Comparison of ENCODE assay signal across 8 cellular contexts in the genomic region with DNA sequence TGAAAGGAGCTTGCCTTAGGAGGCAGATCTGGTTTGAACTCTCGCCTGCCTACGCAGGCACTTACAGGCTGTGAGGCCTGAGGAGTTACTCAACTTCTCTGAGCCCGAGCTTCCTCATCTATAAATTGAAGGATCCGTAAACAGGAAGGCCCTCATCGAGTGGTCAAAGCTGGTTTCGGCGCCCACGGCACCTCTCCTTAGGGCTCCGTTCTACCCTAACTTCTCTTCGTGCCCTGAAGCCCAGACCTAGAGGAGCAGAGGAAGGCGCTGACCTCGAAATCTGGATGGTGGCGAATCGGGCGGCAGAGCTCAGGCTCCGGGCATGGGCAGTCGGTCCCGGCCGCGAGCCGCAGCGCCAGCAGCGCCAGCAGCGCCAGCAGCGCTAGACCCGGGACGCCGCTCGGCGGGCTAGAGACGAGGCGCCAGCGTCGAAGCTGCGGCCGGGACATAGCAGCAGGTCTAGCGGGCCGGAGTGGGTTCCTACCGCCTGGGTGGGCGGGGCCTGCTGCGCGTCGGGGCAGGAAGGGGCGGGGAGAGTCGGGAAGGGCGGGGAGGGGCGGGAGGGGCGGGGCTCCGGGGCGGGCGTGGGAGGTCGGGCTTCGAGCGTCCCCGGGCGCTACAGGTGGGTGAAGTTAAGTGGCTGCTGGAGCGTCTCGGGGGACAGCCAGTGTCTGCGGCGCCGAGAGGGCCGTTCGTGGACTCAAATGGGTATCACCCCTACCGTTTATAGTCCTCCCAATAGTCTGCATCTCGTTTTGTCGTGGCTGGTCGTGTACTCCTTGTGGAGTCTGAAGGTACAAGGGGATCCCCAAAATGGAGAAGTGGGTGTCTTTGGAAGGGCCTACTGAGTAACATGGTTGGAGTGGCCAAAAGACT. TPM values are rescaled to one million over a fixed set of nuclear protein-coding genes. Genes with fewer than 3 reads are reported as not detected.
DNase-seq lines count a peak whose midpoint lies in the region; ATAC-seq and TF ChIP-seq lines count a peak whose summit lies in the region.

A gene with protein sequence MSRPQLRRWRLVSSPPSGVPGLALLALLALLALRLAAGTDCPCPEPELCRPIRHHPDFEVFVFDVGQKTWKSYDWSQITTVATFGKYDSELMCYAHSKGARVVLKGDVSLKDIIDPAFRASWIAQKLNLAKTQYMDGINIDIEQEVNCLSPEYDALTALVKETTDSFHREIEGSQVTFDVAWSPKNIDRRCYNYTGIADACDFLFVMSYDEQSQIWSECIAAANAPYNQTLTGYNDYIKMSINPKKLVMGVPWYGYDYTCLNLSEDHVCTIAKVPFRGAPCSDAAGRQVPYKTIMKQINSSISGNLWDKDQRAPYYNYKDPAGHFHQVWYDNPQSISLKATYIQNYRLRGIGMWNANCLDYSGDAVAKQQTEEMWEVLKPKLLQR (minus strand): TSS at position 474 of the 876 bp plus-strand sequence. CDS start 25 bp downstream, at position 449.

- peak within 1 kb of the TSS; percentile 12 for H2BK20ac ChIP-seq in IMR-90 (ENCODE audit: low read depth, low read length)

- H3K4me2 ChIP-seq in IMR-90 (ENCODE audit: low read depth, low read length) = peak within 1 kb of the TSS; percentile 98
- H3K4me2 ChIP-seq in PC-9 = peak within 1 kb of the TSS; percentile 90

- peak within 1 kb of the TSS; percentile 97 for H3K9ac ChIP-seq in IMR-90 (ENCODE audit: low read depth, low read length)
- H3K9ac ChIP-seq in mucosa of stomach (ENCODE audit: low read length) = peak within 1 kb of the TSS; percentile 98

- H3K4me1 Mint-ChIP-seq in activated T-cell treated with anti-CD3 and anti-CD28 coated beads, Interleukin-2, amount 50 U/mL, for 4 hours (ENCODE audit: low read depth) = peaks cover 40% of the 10 kb centered on the region

- H4K8ac ChIP-seq in IMR-90 (ENCODE audit: low read depth in 2 of 2, low read length in 2 of 2) = peak within 1 kb of the TSS; percentile 42 to 92

- DNase-seq in DMS153 (lab: John Stamatoyannopoulos, UW) = peak; percentile 62
- peak; percentile 88 for DNase-seq in IMR-90
- DNase-seq in PC-9 = peak; percentile 78 to 80
- peak; percentile 84 for DNase-seq in activated T-cell treated with anti-CD3 and anti-CD28 coated beads, Interleukin-2, amount 50 U/mL, for 4 hours
- peak; percentile 69 to 74 for DNase-seq in stimulated activated CD8-positive, alpha-beta memory T cell treated with anti-CD3 and anti-CD28 coated beads, Interleukin-7, amount 100 ng/mL, for 1 hour (ENCODE audit: low read depth in 2 of 2)

- H3K79me2 ChIP-seq in PC-9 (ENCODE audit: low read depth) = peaks cover 26% of the 10 kb centered on the region; the same call in 1 of the 2 replicates

- H3K18ac ChIP-seq in IMR-90 (ENCODE audit: low read depth, low read length) = peak within 1 kb of the TSS; percentile 98

- TF ChIP-seq RAD21 in IMR-90 (IDR thresholded peaks at IDR 0.05; ENCODE audit: low read length) = 0 out of 2 replicates have a peak, but pooled peaks have one; percentile 3

- peaks cover 11% of the 10 kb centered on the region; the same call in 1 of the 2 replicates for H3F3A ChIP-seq in PC-9 (ENCODE audit: insufficient read depth, low read depth)

- H3K4me1 ChIP-seq in IMR-90 (ENCODE audit: control insufficient read depth, insufficient read depth, low read length) = peaks cover 2% of the 10 kb centered on the region; the same call in 1 of the 2 replicates
- H3K4me1 ChIP-seq in PC-9 (replicated peaks; ENCODE audit: insufficient read depth) = peaks cover 26% of the 10 kb centered on the region
- peaks cover 0 to 2% of the 10 kb centered on the region in 2 donors for H3K4me1 ChIP-seq in esophagus (ENCODE audit: control insufficient read depth in 2 of 2, insufficient read depth in 2 of 2, low read length in 1 of 2)
- peaks cover 11% of the 10 kb centered on the region for H3K4me1 ChIP-seq in mucosa of stomach (ENCODE audit: control insufficient read depth, insufficient read depth, low read length)

- CTCF ChIA-PET in IMR-90 (lab: Yijun Ruan, JAX) (interaction anchor here (1.3 kb wide), 1 partner anchor 15 kb away, joined by 3 read pairs; no protein-coding TSS in a partner anchor), PC-9 (lab: Charles Lee) (interaction anchor here (0.6 to 0.7 kb wide), 2 partner anchors 30 to 1010 kb away, joined by 3 to 4 read pairs; no protein-coding TSS in a partner anchor)

- ATAC-seq in GM21529 (IDR thresholded peaks at IDR 0.05; ENCODE audit: unreplicated experiment) (peak; percentile 77), IMR-90 (ENCODE audit: low read depth) (peak; percentile 98)
- ATAC-seq in activated T-cell treated with anti-CD3 and anti-CD28 coated beads, Interleukin-2, amount 50 U/mL, for 4 hours = peak; percentile 92 to 93

- peak within 1 kb of the TSS; percentile 97 for H4K5ac ChIP-seq in IMR-90 (ENCODE audit: low read depth, low read length)

- peak within 1 kb of the TSS; percentile 97 for H3K27ac ChIP-seq in IMR-90 (ENCODE audit: insufficient read depth, low read length)
- H3K27ac ChIP-seq in PC-9 = peak within 1 kb of the TSS; percentile 94
- H3K27ac ChIP-seq in esophagus (ENCODE audit: low read depth in 2 of 2, low read length in 1 of 2) = peak within 1 kb of the TSS; percentile 97 to 100

- peak within 1 kb of the TSS; percentile 57 for H2BK120ac ChIP-seq in IMR-90 (ENCODE audit: low read depth, low read length)

- peak within 1 kb of the TSS; percentile 79 for H3K14ac ChIP-seq in IMR-90 (replicated peaks; ENCODE audit: low read depth, low read length)

- peak within 1 kb of the TSS; percentile 66; the same call in 1 of the 3 replicates for H2BK15ac ChIP-seq in IMR-90 (ENCODE audit: low read depth, low read length)

- H3K9me2 ChIP-seq in PC-9 (ENCODE audit: insufficient read depth) = no peaks in the 10 kb centered on the region

- H3K36me3 ChIP-seq in IMR-90 (ENCODE audit: control insufficient read depth, insufficient read depth, low read length) (peaks cover 2% of the 10 kb centered on the region), PC-9 (ENCODE audit: low read depth) (peaks cover 11% of the 10 kb centered on the region), esophagus (ENCODE audit: control insufficient read depth in 2 of 2, insufficient read depth in 2 of 2, low read length in 1 of 2) (no peaks in the 10 kb centered on the region), mucosa of stomach (ENCODE audit: control insufficient read depth, insufficient read depth, low read length) (no peaks in the 10 kb centered on the region)

- H3K9me3 ChIP-seq in IMR-90 (ENCODE audit: control insufficient read depth, insufficient read depth, low read length) (no peaks in the 10 kb centered on the region), PC-9 (ENCODE audit: insufficient read depth, low read depth) (no peaks in the 10 kb centered on the region), esophagus (ENCODE audit: control insufficient read depth in 2 of 2, insufficient read depth in 1 of 2, low read depth in 1 of 2, low read length in 1 of 2) (no peaks in the 10 kb centered on the region), mucosa of stomach (ENCODE audit: control insufficient read depth, low read length) (no peaks in the 10 kb centered on the region)

- TF ChIP-seq POLR2A in IMR-90 (IDR thresholded peaks at IDR 0.05; ENCODE audit: low read depth, low read length) = peak; percentile 85

- dilution Hi-C loops in IMR-90 (cut with HindIII; ENCODE audit: low sequenced_read_pairs, unreplicated experiment) = no loop called here

- in situ Hi-C loops in IMR-90 (cut with MboI; ENCODE audit: low sequenced_read_pairs) = no loop called here

- intact Hi-C loops in IMR-90 (cut with micrococcal nuclease) = loop anchor here (1.0 to 5.0 kb wide), 3 partner anchors 46 to 178 kb away; partner anchors contain the start of genes GNG5 and SPATA1
- intact Hi-C loops in PC-9 (cut with micrococcal nuclease; ENCODE audit: unreplicated experiment) = loop anchor here (1.0 to 10.0 kb wide), 2 partner anchors 61 to 68 kb away; partner anchors contain the start of genes GNG5 and SPATA1

- WGBS in IMR-90 (ENCODE audit: extremely low coverage in 2 of 2, insufficient read length in 1 of 2), 2 experiments = 0% methylated on average over 18 of the region's 67 CpGs; no CpG with 5 or more reads in 1 of the 2 experiments
- WGBS in esophagus, 2 donors = 1 to 2% methylated on average over 55 to 65 of the region's 67 CpGs

- TF ChIP-seq CTCF in IMR-90 (conservative IDR thresholded peaks at IDR 0.05; ENCODE audit: low read depth, low read length) = no peak
- no peak for TF ChIP-seq CTCF in PC-9 (conservative IDR thresholded peaks at IDR 0.05)

- H2AK5ac ChIP-seq in IMR-90 (ENCODE audit: low read depth, low read length) = peak within 1 kb of the TSS; percentile 55; the same call in 1 of the 2 replicates

- H3K4me3 Mint-ChIP-seq in activated T-cell treated with anti-CD3 and anti-CD28 coated beads, Interleukin-2, amount 50 U/mL, for 4 hours = peak within 1 kb of the TSS; percentile 97

- BruUV-seq in IMR-90 (replicated peaks; lab: Mats Ljungman, UMichigan) (TSS peak; percentile 72), PC-9 (replicated peaks; lab: Mats Ljungman, UMichigan) (TSS peak; percentile 74)

- POLR2A ChIA-PET in IMR-90 (lab: Charles Lee; ENCODE audit: unreplicated experiment) = interaction anchor here (0.6 to 1.4 kb wide), 3 partner anchors 11 to 628 kb away, joined by 5 read pairs; partner anchors contain the start of genes GNG5 and SPATA1
- POLR2A ChIA-PET in PC-9 (lab: Charles Lee; ENCODE audit: unreplicated experiment) = interaction anchor here (0.5 to 0.7 kb wide), 7 partner anchors 9 to 1038 kb away, joined by 3 to 4 read pairs (median 4); partner anchors contain the start of genes GNG5, RPF1 and SPATA1

- peak within 1 kb of the TSS; percentile 96 for H3K23ac ChIP-seq in IMR-90 (ENCODE audit: low read depth, low read length)

- H3K27me3 Mint-ChIP-seq in activated T-cell treated with anti-CD3 and anti-CD28 coated beads, Interleukin-2, amount 50 U/mL, for 4 hours (ENCODE audit: low read depth) = no peaks in the 10 kb centered on the region

- H3K79me1 ChIP-seq in IMR-90 (ENCODE audit: low read depth in 1 of 2, low read length in 2 of 2) = peaks cover 26 to 32% of the 10 kb centered on the region in 2 experiments

- no peaks in the 10 kb centered on the region for H3K27me3 ChIP-seq in IMR-90 (ENCODE audit: control insufficient read depth, insufficient read depth, low read length)
- H3K27me3 ChIP-seq in PC-9 (ENCODE audit: insufficient read depth, low read depth) = no peaks in the 10 kb centered on the region
- no peaks in the 10 kb centered on the region for H3K27me3 ChIP-seq in esophagus (ENCODE audit: control insufficient read depth in 1 of 2, insufficient read depth in 2 of 2, low read length in 2 of 2)
- H3K27me3 ChIP-seq in mucosa of stomach (ENCODE audit: control insufficient read depth, insufficient read depth, low read length) = no peaks in the 10 kb centered on the region

- H3K9me3 Mint-ChIP-seq in activated T-cell treated with anti-CD3 and anti-CD28 coated beads, Interleukin-2, amount 50 U/mL, for 4 hours = no peaks in the 10 kb centered on the region

- H4K91ac ChIP-seq in IMR-90 (ENCODE audit: insufficient read depth, low read depth, low read length) = peak within 1 kb of the TSS; percentile 91

- peak within 1 kb of the TSS; percentile 82 for H3K56ac ChIP-seq in IMR-90 (ENCODE audit: extremely low read depth, insufficient read depth, low read length)

- peak within 1 kb of the TSS; percentile 89 for H3K4ac ChIP-seq in IMR-90 (ENCODE audit: low read depth, low read length)

- H4K20me1 ChIP-seq in IMR-90 (ENCODE audit: insufficient read depth, low read length) (no peaks in the 10 kb centered on the region), PC-9 (ENCODE audit: insufficient read depth) (no peaks in the 10 kb centered on the region)

- H2BK5ac ChIP-seq in IMR-90 (ENCODE audit: low read depth, low read length, poor library complexity, severe bottlenecking) = peak within 1 kb of the TSS; percentile 92

- peak within 1 kb of the TSS; percentile 75 for H2AK9ac ChIP-seq in IMR-90 (replicated peaks; ENCODE audit: low read depth, low read length, poor library complexity)

- H3K4me3 ChIP-seq in IMR-90 (ENCODE audit: insufficient read depth, low read depth, low read length) (peak within 1 kb of the TSS; percentile 94), PC-9 (peak within 1 kb of the TSS; percentile 89), esophagus (ENCODE audit: low read depth in 1 of 2, low read length in 2 of 2) (peak within 1 kb of the TSS; percentile 69 to 87), mucosa of stomach (ENCODE audit: low read length) (peak within 1 kb of the TSS; percentile 95)

- peaks cover 3% of the 10 kb centered on the region; the same call in 1 of the 2 replicates for H3K9me1 ChIP-seq in IMR-90 (ENCODE audit: insufficient read depth, low read length)

- H2AFZ ChIP-seq in IMR-90 (replicated peaks; ENCODE audit: low read length, poor library complexity) = peak within 1 kb of the TSS; percentile 96
- peak within 1 kb of the TSS; percentile 89 for H2AFZ ChIP-seq in PC-9

- H3K36me3 Mint-ChIP-seq in activated T-cell treated with anti-CD3 and anti-CD28 coated beads, Interleukin-2, amount 50 U/mL, for 4 hours (ENCODE audit: insufficient read depth) = peaks cover 17% of the 10 kb centered on the region

RNA-seq across cellular contexts. Expression of the gene that starts here (rescaled TPM):
- total RNA-seq in IMR-90 (2012; rRNA removed) (5.9 and 8.1 TPM in 2 replicates), PC-9 (2021) (17.5 and 20.2 TPM in 2 replicates)
- polyA plus RNA-seq in IMR-90 (2012; rRNA removed) (9.8 and 12.4 TPM in 2 replicates), esophagus (1 to 10 TPM; 3.2 to 6.9 TPM)
- 2.6 and 3.8 TPM in 2 replicates for polyA plus RNA-seq in IMR-90 (2012; cell fraction: cytosol; rRNA removed)
- 1.3 and 6.1 TPM in 2 replicates for polyA plus RNA-seq in IMR-90 (2012; cell fraction: nucleus; rRNA removed; ENCODE audit: low replicate concordance)
- total RNA-seq in activated T-cell treated with anti-CD3 and anti-CD28 coated beads, Interleukin-2, amount 50 U/mL, for 4 hours = 1 to 10 TPM; 6.3 to 7.2 (median 6.9) TPM

Comparison
In these comparisons a context has a peak if more than half of its experiments do, and no peak if none do; other contexts are left out.
1. Peak in every context shown above with its lines: DNase-seq, ATAC-seq, H3K4me3 ChIP-seq and H3K27ac ChIP-seq.